Comparison of ENCODE assay signal across 8 cellular contexts in the genomic region with DNA sequence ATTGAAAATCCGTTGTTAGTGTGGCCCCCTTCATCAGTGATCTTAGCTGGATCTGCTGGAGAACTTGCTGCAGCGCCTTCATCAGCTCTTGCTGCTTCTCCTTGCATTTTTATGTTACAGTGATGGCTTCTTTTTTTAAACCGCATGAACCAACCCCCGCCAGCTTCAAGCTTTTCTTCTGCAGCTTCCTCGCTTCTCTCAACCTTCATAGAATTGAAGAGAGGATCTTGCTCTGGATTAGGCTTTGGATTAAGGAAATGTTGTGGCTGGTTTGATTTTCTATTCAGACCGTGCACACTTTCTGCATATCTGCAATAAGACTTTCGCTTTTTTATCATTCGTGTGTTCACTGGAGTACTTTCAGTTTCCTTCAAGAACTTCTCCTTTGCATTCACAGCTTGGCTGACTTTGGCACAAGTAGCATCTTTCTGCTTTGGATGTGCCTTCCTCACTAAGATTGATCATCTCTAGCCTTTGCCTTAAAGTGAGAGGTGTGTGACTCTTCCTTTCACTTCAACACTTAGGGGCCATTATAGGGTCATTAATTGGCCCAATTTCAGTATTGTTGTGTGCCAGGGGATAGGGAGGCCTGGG. TPM values are rescaled to one million over a fixed set of nuclear protein-coding genes. Genes with fewer than 3 reads are reported as not detected.
DNase-seq lines count a peak whose midpoint lies in the region; ATAC-seq, FAIRE-seq and TF ChIP-seq lines count a peak whose summit lies in the region.
"Had no signal": no experiment of that assay in that cellular context is flagged by ENCODE, and none has a peak within 500 bp of the region (broad histone marks: within the 10 kb centered on the region; RNA-seq: fewer than 3 reads in every experiment).

No MANE protein-coding gene starts in this region.

- H3K4me3 ChIP-seq in colonic mucosa: no peak overlapping the region

- no peaks in the 10 kb centered on the region for H3K36me3 ChIP-seq in colonic mucosa

- FAIRE-seq in GM12891 (lab: Jason Lieb, UNC): peak; percentile 76

- H3K27ac Mint-ChIP-seq in activated CD8-positive, alpha-beta T cell treated with anti-CD3 and anti-CD28 coated beads for 36 hours: peak overlapping the region; percentile 66
- peak overlapping the region; percentile 77 to 83 for H3K27ac Mint-ChIP-seq in natural killer cell

- H3K36me3 Mint-ChIP-seq in activated CD8-positive, alpha-beta T cell treated with anti-CD3 and anti-CD28 coated beads for 36 hours (ENCODE audit: low read depth): peaks cover 10% of the 10 kb centered on the region
- H3K36me3 Mint-ChIP-seq in natural killer cell: no peaks in the 10 kb centered on the region

- no peaks in the 10 kb centered on the region for H3K9me3 ChIP-seq in colonic mucosa
- H3K9me3 ChIP-seq: heart right ventricle had no signal

- peak; percentile 46 for ATAC-seq in HG02885 (IDR thresholded peaks at IDR 0.05; ENCODE audit: poor library complexity, unreplicated experiment)
- ATAC-seq in activated CD8-positive, alpha-beta T cell treated with anti-CD3 and anti-CD28 coated beads for 36 hours: no peak
- no peak for ATAC-seq in natural killer cell

- no peaks in the 10 kb centered on the region for H3K27me3 Mint-ChIP-seq in activated CD8-positive, alpha-beta T cell treated with anti-CD3 and anti-CD28 coated beads for 36 hours
- H3K27me3 Mint-ChIP-seq in natural killer cell (ENCODE audit: low read depth in 2 of 2): no peaks in the 10 kb centered on the region

- intact Hi-C loops in activated CD8-positive, alpha-beta T cell treated with anti-CD3 and anti-CD28 coated beads for 36 hours (cut with micrococcal nuclease): loop anchor here (5.0 kb wide), 1 partner anchor 38 kb away; no protein-coding TSS in a partner anchor
- intact Hi-C loops in natural killer cell (cut with micrococcal nuclease): loop anchor here (5.0 kb wide), 1 partner anchor 368 kb away; no protein-coding TSS in a partner anchor
- intact Hi-C loops in colonic mucosa (cut with DNase I): loop anchor here (10.0 kb wide), 1 partner anchor 285 kb away; no protein-coding TSS in a partner anchor

- peak overlapping the region; percentile 60 for H3K4me3 Mint-ChIP-seq in activated CD8-positive, alpha-beta T cell treated with anti-CD3 and anti-CD28 coated beads for 36 hours
- H3K4me3 Mint-ChIP-seq in natural killer cell: peak overlapping the region; percentile 82

- no peak for DNase-seq in GM12891 (ENCODE audit: insufficient read length, low spot score)
- no peak for DNase-seq in activated CD8-positive, alpha-beta T cell treated with anti-CD3 and anti-CD28 coated beads for 36 hours
- no peak for DNase-seq in natural killer cell
- DNase-seq in NCI-H345 treated with DMSO at 0.1 percent for 48 hours (lab: John Stamatoyannopoulos, UW; ENCODE audit: unreplicated experiment): no peak
- no peak for DNase-seq in colonic mucosa
- DNase-seq in DMS79 (lab: John Stamatoyannopoulos, UW): no peak

- peaks cover 28% of the 10 kb centered on the region for H3K4me1 Mint-ChIP-seq in activated CD8-positive, alpha-beta T cell treated with anti-CD3 and anti-CD28 coated beads for 36 hours (ENCODE audit: low read depth)
- H3K4me1 Mint-ChIP-seq in natural killer cell: peaks cover 16 to 35% of the 10 kb centered on the region in 2 donors

- no peaks in the 10 kb centered on the region for H3K9me3 Mint-ChIP-seq in activated CD8-positive, alpha-beta T cell treated with anti-CD3 and anti-CD28 coated beads for 36 hours
- H3K9me3 Mint-ChIP-seq in natural killer cell: no peaks in the 10 kb centered on the region

- H3K4me1 ChIP-seq in colonic mucosa: no peaks in the 10 kb centered on the region

- no peak for TF ChIP-seq CTCF in activated CD8-positive, alpha-beta T cell treated with anti-CD3 and anti-CD28 coated beads for 36 hours (IDR thresholded peaks at IDR 0.05)
- no peak for TF ChIP-seq CTCF in natural killer cell (IDR thresholded peaks at IDR 0.05)
- no peak for TF ChIP-seq CTCF in colonic mucosa (IDR thresholded peaks at IDR 0.05)

- POLR2A ChIA-PET in activated CD8-positive, alpha-beta T cell treated with anti-CD3 and anti-CD28 coated beads for 36 hours (lab: Charles Lee): interaction anchor here (0.5 to 3.3 kb wide), 10 partner anchors 12 to 222 kb away, joined by 3 to 30 read pairs (median 5); partner anchors contain the start of genes RNF187 and TRIM11

- no peak overlapping the region for H3K27ac ChIP-seq in colonic mucosa

- no peaks in the 10 kb centered on the region for H3K27me3 ChIP-seq in colonic mucosa

- CTCF ChIA-PET in activated CD8-positive, alpha-beta T cell treated with anti-CD3 and anti-CD28 coated beads for 36 hours (lab: Charles Lee): interaction anchor here (0.9 to 3.0 kb wide), 16 partner anchors 10 to 333 kb away, joined by 3 to 26 read pairs (median 6); partner anchors contain the start of gene RNF187

- H3K9ac ChIP-seq in colonic mucosa (ENCODE audit: low read depth in 2 of 2, low read length in 2 of 2): no peak overlapping the region

- TF ChIP-seq POLR2A in GM12891 (IDR thresholded peaks at IDR 0.05; ENCODE audit: low read depth, low read length): no peak

TF ChIP-seq in GM12891, 5 proteins besides CTCF, POLR2A, EP300 and RAD21:
- TF ChIP-seq TAF1 (IDR thresholded peaks at IDR 0.05; ENCODE audit: low read depth, low read length): no peak
- TF ChIP-seq PAX5 (IDR thresholded peaks at IDR 0.05; ENCODE audit: insufficient read depth, low read length, severe bottlenecking): no peak
- no peak for TF ChIP-seq POLR2AphosphoS5 (IDR thresholded peaks at IDR 0.05; ENCODE audit: low read depth, low read length)
- no peak for TF ChIP-seq POU2F2 (IDR thresholded peaks at IDR 0.05; ENCODE audit: low read depth, low read length)
- no peak for TF ChIP-seq SPI1 (IDR thresholded peaks at IDR 0.05; ENCODE audit: low read depth, low read length)
TF ChIP-seq in GM12891: peak in this region for 0.

RNA-seq across cellular contexts. Expression of gene RNF187, which starts 13.1 kb away (rescaled TPM):
- polyA plus RNA-seq in GM12891 (2012; ENCODE audit: low read depth, missing spikeins): 51.7 TPM
- total RNA-seq in activated CD8-positive, alpha-beta T cell treated with anti-CD3 and anti-CD28 coated beads for 36 hours: 100 to 1,000 TPM; 147 TPM
- total RNA-seq in natural killer cell: 100 to 1,000 TPM in 1 of 3 donors, 10 to 100 TPM in 2; 68.6 to 102 (median 77.3) TPM
- 10 to 100 TPM; 84.5 to 97.5 TPM for total RNA-seq in colonic mucosa
